In the genomic region with DNA sequence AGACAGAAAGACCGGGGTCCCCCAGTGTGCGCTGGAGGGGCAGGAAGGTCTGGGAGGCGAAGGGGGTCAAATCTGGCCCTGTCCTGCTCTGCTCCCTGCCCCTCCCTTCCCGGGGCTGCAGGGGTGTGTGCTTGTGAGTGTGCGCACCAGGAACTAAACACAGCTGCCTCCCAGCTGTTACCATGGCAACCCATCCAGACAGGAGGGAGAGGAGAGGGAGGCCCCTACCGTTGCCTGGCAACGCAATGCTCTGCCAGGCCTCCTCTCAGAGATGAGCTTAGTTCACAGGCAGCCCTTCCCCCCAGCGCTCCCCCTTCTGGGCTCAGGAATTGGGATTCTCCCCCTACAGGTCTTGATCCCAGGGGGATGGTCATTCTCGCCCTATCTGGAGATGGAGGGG, we compare ENCODE assay signal across 9 cellular contexts. TPM values are rescaled to one million over a fixed set of nuclear protein-coding genes. Genes with fewer than 3 reads are reported as not detected.
DNase-seq lines count a peak whose midpoint lies in the region; ATAC-seq and TF ChIP-seq lines count a peak whose summit lies in the region.
"Had no signal": no experiment of that assay in that cellular context is flagged by ENCODE, and none has a peak within 500 bp of the region (broad histone marks: within the 10 kb centered on the region; RNA-seq: fewer than 3 reads in every experiment).

No MANE protein-coding gene starts in this region.

- H3K27ac ChIP-seq in neural cell (ENCODE audit: low read length) = peak overlapping the region; percentile 97
- no peak overlapping the region for H3K27ac ChIP-seq in gastroesophageal sphincter

- H4K20me1 ChIP-seq in neural cell (ENCODE audit: insufficient read depth) = no peaks in the 10 kb centered on the region

- peaks cover 42% of the 10 kb centered on the region for H3K79me2 ChIP-seq in neural cell (replicated peaks; ENCODE audit: insufficient read depth, low read length)

- TF ChIP-seq CTCF in GM12864 (IDR thresholded peaks at IDR 0.05; ENCODE audit: low read depth, low read length, missing control alignments) = no peak
- TF ChIP-seq CTCF in neural cell (IDR thresholded peaks at IDR 0.05; ENCODE audit: poor library complexity, severe bottlenecking) = peak; percentile 34
- no peak for TF ChIP-seq CTCF in gastroesophageal sphincter (IDR thresholded peaks at IDR 0.05)

- ATAC-seq in GM18511 (IDR thresholded peaks at IDR 0.05; ENCODE audit: unreplicated experiment) (no peak), gastroesophageal sphincter (no peak)

- peak; percentile 38 for TF ChIP-seq RAD21 in neural cell (conservative IDR thresholded peaks at IDR 0.05)

- no peak overlapping the region for H3K4me3 ChIP-seq in GM12864 (ENCODE audit: low read depth, low read length)
- peak overlapping the region; percentile 65 for H3K4me3 ChIP-seq in neural cell (ENCODE audit: low read length)
- H3K4me3 ChIP-seq in gastroesophageal sphincter = no peak overlapping the region

- 0 to 38% methylated on average over 1 to 6 of the region's 9 CpGs for WGBS in gastroesophageal sphincter (ENCODE audit: low coverage in 1 of 2), 2 donors

- H3K4me2 ChIP-seq in neural cell (ENCODE audit: low read length) = peak overlapping the region; percentile 99

- no peaks in the 10 kb centered on the region for H3F3A ChIP-seq in neural cell (ENCODE audit: insufficient read depth, low read length, poor library complexity, severe bottlenecking)

- no peak for TF ChIP-seq POLR2A in gastroesophageal sphincter (IDR thresholded peaks at IDR 0.05)

- no peaks in the 10 kb centered on the region for H3K27me3 ChIP-seq in neural cell (ENCODE audit: insufficient read depth, low read depth, low read length)
- H3K27me3 ChIP-seq in gastroesophageal sphincter = peaks cover 5% of the 10 kb centered on the region

- H3K9me3 ChIP-seq in neural cell (ENCODE audit: low read length) (no peaks in the 10 kb centered on the region), gastroesophageal sphincter (no peaks in the 10 kb centered on the region)

- peak overlapping the region; percentile 49 for H2AFZ ChIP-seq in neural cell (ENCODE audit: low read depth, low read length)

- no peaks in the 10 kb centered on the region for H3K9me2 ChIP-seq in neural cell (ENCODE audit: insufficient read depth, low read length)

- peak overlapping the region; percentile 77 for H3K9ac ChIP-seq in neural cell (ENCODE audit: low read length)

- TF ChIP-seq EP300 in neural cell (conservative IDR thresholded peaks at IDR 0.05; ENCODE audit: poor library complexity, severe bottlenecking) (peak; percentile 77), gastroesophageal sphincter (IDR thresholded peaks at IDR 0.05) (no peak)

- H3K36me3 ChIP-seq in neural cell (ENCODE audit: insufficient read depth, low read length) = no peaks in the 10 kb centered on the region
- H3K36me3 ChIP-seq in gastroesophageal sphincter = peaks cover 0 to 10% of the 10 kb centered on the region in 2 donors

- DNase-seq in GM12864 (ENCODE audit: low read depth) = peak; percentile 59
- peak; percentile 72 for DNase-seq in NCI-H1048 (lab: John Stamatoyannopoulos, UW)
- peak; percentile 91 for DNase-seq in RKO (ENCODE audit: low spot score)
- DNase-seq in dedifferentiated amniotic fluid mesenchymal stem cell (ENCODE audit: extremely low spot score) = peak; percentile 51

- peaks cover 0 to 33% (median 4%) of the 10 kb centered on the region in 3 donors for H3K4me1 ChIP-seq in gastroesophageal sphincter

TF ChIP-seq in neural cell, 6 proteins besides CTCF, POLR2A, EP300 and RAD21:
- TF ChIP-seq SMC3 (conservative IDR thresholded peaks at IDR 0.05; ENCODE audit: poor library complexity) (peak; percentile 40), POLR2AphosphoS5 (IDR thresholded peaks at IDR 0.05) (peak; percentile 50), EZH2 (IDR thresholded peaks at IDR 0.05; ENCODE audit: borderline replicate concordance, insufficient read depth, low read length, poor library complexity, severe bottlenecking) (no peak), TAF1 (IDR thresholded peaks at IDR 0.05; ENCODE audit: low read depth) (no peak), MXI1 (conservative IDR thresholded peaks at IDR 0.05; ENCODE audit: poor library complexity, severe bottlenecking) (peak; percentile 80)
- TF ChIP-seq, protein P1, sequence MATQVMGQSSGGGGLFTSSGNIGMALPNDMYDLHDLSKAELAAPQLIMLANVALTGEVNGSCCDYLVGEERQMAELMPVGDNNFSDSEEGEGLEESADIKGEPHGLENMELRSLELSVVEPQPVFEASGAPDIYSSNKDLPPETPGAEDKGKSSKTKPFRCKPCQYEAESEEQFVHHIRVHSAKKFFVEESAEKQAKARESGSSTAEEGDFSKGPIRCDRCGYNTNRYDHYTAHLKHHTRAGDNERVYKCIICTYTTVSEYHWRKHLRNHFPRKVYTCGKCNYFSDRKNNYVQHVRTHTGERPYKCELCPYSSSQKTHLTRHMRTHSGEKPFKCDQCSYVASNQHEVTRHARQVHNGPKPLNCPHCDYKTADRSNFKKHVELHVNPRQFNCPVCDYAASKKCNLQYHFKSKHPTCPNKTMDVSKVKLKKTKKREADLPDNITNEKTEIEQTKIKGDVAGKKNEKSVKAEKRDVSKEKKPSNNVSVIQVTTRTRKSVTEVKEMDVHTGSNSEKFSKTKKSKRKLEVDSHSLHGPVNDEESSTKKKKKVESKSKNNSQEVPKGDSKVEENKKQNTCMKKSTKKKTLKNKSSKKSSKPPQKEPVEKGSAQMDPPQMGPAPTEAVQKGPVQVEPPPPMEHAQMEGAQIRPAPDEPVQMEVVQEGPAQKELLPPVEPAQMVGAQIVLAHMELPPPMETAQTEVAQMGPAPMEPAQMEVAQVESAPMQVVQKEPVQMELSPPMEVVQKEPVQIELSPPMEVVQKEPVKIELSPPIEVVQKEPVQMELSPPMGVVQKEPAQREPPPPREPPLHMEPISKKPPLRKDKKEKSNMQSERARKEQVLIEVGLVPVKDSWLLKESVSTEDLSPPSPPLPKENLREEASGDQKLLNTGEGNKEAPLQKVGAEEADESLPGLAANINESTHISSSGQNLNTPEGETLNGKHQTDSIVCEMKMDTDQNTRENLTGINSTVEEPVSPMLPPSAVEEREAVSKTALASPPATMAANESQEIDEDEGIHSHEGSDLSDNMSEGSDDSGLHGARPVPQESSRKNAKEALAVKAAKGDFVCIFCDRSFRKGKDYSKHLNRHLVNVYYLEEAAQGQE (IDR thresholded peaks at IDR 0.05; ENCODE audit: borderline replicate concordance) = peak; percentile 57

RNA-seq across cellular contexts. Expression of gene NYAP1, which starts 6.1 kb away (rescaled TPM):
- 70.1 and 86.6 TPM in 2 replicates for polyA plus RNA-seq in neural cell
- 53.9 and 71.1 TPM in 2 replicates for polyA minus RNA-seq in neural cell
- 1 to 10 TPM in 3 of 4 donors, under 1 TPM in 1; 0.94 to 3.1 (median 1.8) TPM for total RNA-seq in gastroesophageal sphincter
- total RNA-seq: T-helper 1 cell treated with Interleukin-12 subunit alpha and Interleukin-12 subunit beta and Interleukin-4 antibody, amounts not matched to agents 30 ng/mL and 1 ng/mL, for 36 hours had no signal
- polyA plus RNA-seq: naive thymus-derived CD8-positive, alpha-beta T cell had no signal

RNA-seq across cellular contexts. Expression of gene TSC22D4, which starts 10.8 kb away (rescaled TPM):
- polyA plus RNA-seq in neural cell = 2.1 and 3.7 TPM in 2 replicates
- 4.6 and 5.6 TPM in 2 replicates for polyA minus RNA-seq in neural cell
- 10 to 100 TPM; 20.2 to 38.1 (median 26.1) TPM for total RNA-seq in gastroesophageal sphincter

RNA-seq across cellular contexts. Expression of gene SPACDR, which starts 25.8 kb away (rescaled TPM):
- polyA plus RNA-seq in neural cell = not detected in 2 replicates
- not detected in 2 replicates for polyA minus RNA-seq in neural cell
- under 1 TPM in 1 of 4 donors, not detected in 3; 0.67 TPM for total RNA-seq in gastroesophageal sphincter

RNA-seq across cellular contexts. Expression of gene AGFG2, which starts 49.2 kb away (rescaled TPM):
- 3.4 and 7.5 TPM in 2 replicates for polyA plus RNA-seq in neural cell
- polyA minus RNA-seq in neural cell = 5.0 and 11.4 TPM in 2 replicates
- total RNA-seq in gastroesophageal sphincter = 10 to 100 TPM; 26.0 to 60.1 (median 36.6) TPM

RNA-seq across cellular contexts. Expression of gene PPP1R35, which starts 53.5 kb away (rescaled TPM):
- 24.0 and 33.8 TPM in 2 replicates for polyA plus RNA-seq in neural cell
- polyA minus RNA-seq in neural cell = 8.1 and 9.7 TPM in 2 replicates
- total RNA-seq in gastroesophageal sphincter = 10 to 100 TPM; 19.9 to 26.3 (median 20.7) TPM
